ENCODE assay signal across 31 cellular contexts in genomic region chr20:54658525-54658924, GRCh38.
DNase-seq lines count a peak whose midpoint lies in the region; FAIRE-seq and TF ChIP-seq lines count a peak whose summit lies in the region.
"Had no signal": no experiment of that assay in that cellular context is flagged by ENCODE, and none has a peak within 500 bp of the region (broad histone marks: within the 10 kb centered on the region; RNA-seq: fewer than 3 reads in every experiment).

No MANE protein-coding gene starts in this region.

- H3K9me3 ChIP-seq in tibial artery, result no peaks in the 10 kb centered on the region
- H3K9me3 ChIP-seq: A549; BE2C; BLaER1; BLaER1 treated with 17β-estradiol and CSF1 and Interleukin-3, amounts not matched to agents 10 nM and 100 nM had no signal

- peak; percentile 79 for FAIRE-seq in HTR-8/SVneo (lab: Jason Lieb, UNC)
- FAIRE-seq: A204.1, A549, D721Med had no signal

- no peaks in the 10 kb centered on the region for H3K4me1 ChIP-seq in tibial artery
- H3K4me1 ChIP-seq: A549, BE2C, BLaER1 had no signal

- no peak overlapping the region for H3K4me3 ChIP-seq in tibial artery
- H3K4me3 ChIP-seq: A549; BLaER1; BLaER1 treated with 17β-estradiol and CSF1 and Interleukin-3, amounts not matched to agents 10 nM and 100 nM had no signal

- H3K36me3 ChIP-seq in tibial artery, result no peaks in the 10 kb centered on the region
- H3K36me3 ChIP-seq: BE2C; BLaER1; BLaER1 treated with 17β-estradiol and CSF1 and Interleukin-3, amounts not matched to agents 10 nM and 100 nM had no signal

- intact Hi-C loops in tibial artery (cut with DNase I; ENCODE audit: low total_unique reads), result no loop called here

- H3K27ac ChIP-seq in tibial artery, result no peak overlapping the region
- H3K27ac ChIP-seq: 22Rv1; A549; BLaER1; BLaER1 treated with 17β-estradiol and CSF1 and Interleukin-3, amounts not matched to agents 10 nM and 100 nM; C4-2B had no signal

- TF ChIP-seq CTCF in subcutaneous adipose tissue (IDR thresholded peaks at IDR 0.05; ENCODE audit: low read depth), result peak; percentile 92
- TF ChIP-seq CTCF in tibial artery (IDR thresholded peaks at IDR 0.05), result no peak

- no peak for DNase-seq in HTR-8/SVneo (ENCODE audit: insufficient read length, low spot score)
- no peak for DNase-seq in tibial artery
- no peak for DNase-seq in NCI-H226
- DNase-seq: 8988T; ACHN; AML-193; BE2C; C1 segment of cervical spinal cord; Caco-2; Calu3; CD4-positive, alpha-beta memory T cell; CD4-positive, alpha-beta T cell; CD4-positive, CD25-positive, alpha-beta regulatory T cell; CD8-positive, alpha-beta memory T cell; CD8-positive, alpha-beta T cell; COR-L47; DMS 273 treated with DMSO at 0.1 percent for 48 hours; DMS153; DMS53; DMS79; DMS79 treated with DMSO at 0.1 percent for 48 hours; DND-41; EL had no signal

- H3K27me3 ChIP-seq in tibial artery, result no peaks in the 10 kb centered on the region
- H3K27me3 ChIP-seq: BE2C; BLaER1; BLaER1 treated with 17β-estradiol and CSF1 and Interleukin-3, amounts not matched to agents 10 nM and 100 nM had no signal
